In genomic region chr15:90885432-90886290, GRCh38 we compare ENCODE assay signal across 8 cellular contexts. TPM values are rescaled to one million over a fixed set of nuclear protein-coding genes. Genes with fewer than 3 reads are reported as not detected.
A peak's percentile ranks its signal among the peaks of the same experiment; 100 is the strongest.
DNase-seq lines count a peak whose midpoint lies in the region; ATAC-seq and TF ChIP-seq lines count a peak whose summit lies in the region.

No MANE protein-coding gene starts in this region.

- H3K4me3 ChIP-seq in HCT116 (replicated peaks in 1 of 2; ENCODE audit: low read depth in 1 of 2, low read length in 2 of 2): no peak overlapping the region
- no peak overlapping the region for H3K4me3 ChIP-seq in effector memory CD4-positive, alpha-beta T cell (ENCODE audit: insufficient read depth, low read depth, low read length, poor library complexity, severe bottlenecking)
- peak overlapping the region; percentile 67 for H3K4me3 ChIP-seq in mononuclear cell (ENCODE audit: low read length)

- H3K4me2 ChIP-seq in HCT116 (ENCODE audit: low read length): no peak overlapping the region

- peak; percentile 84 for ATAC-seq in HCT116

- H3K27me3 ChIP-seq in HCT116 (ENCODE audit: insufficient read depth, low read length) (no peaks in the 10 kb centered on the region), mononuclear cell (ENCODE audit: insufficient read depth, low read length) (no peaks in the 10 kb centered on the region)
- H3K27me3 ChIP-seq in effector memory CD4-positive, alpha-beta T cell (replicated peaks; ENCODE audit: control insufficient read depth, insufficient read depth, low read length, poor library complexity, severe bottlenecking): no peaks in the 10 kb centered on the region

- peak; percentile 95 to 100 (median 98) for TF ChIP-seq CTCF in HCT116 (IDR thresholded peaks at IDR 0.05 in 2 of 3, conservative IDR thresholded peaks at IDR 0.05 in 1 of 3; ENCODE audit: borderline replicate concordance in 1 of 3, insufficient read depth in 1 of 3, low read depth in 2 of 3, low read length in 2 of 3)

- no peak overlapping the region for H2AFZ ChIP-seq in HCT116 (ENCODE audit: low read depth, low read length, poor library complexity, severe bottlenecking)

- H3K9me2 ChIP-seq in HCT116 (ENCODE audit: insufficient read depth): no peaks in the 10 kb centered on the region

- no peaks in the 10 kb centered on the region for H3K79me2 ChIP-seq in HCT116 (ENCODE audit: insufficient read depth, low read length)

- H3K27ac ChIP-seq in HCT116 (ENCODE audit: low read depth, low read length): no peak overlapping the region
- H3K27ac ChIP-seq in effector memory CD4-positive, alpha-beta T cell (ENCODE audit: insufficient read depth, low read length, poor library complexity, severe bottlenecking): no peak overlapping the region

- RAD21 ChIA-PET in HCT116 (lab: Charles Lee; ENCODE audit: low non-redundant PET in 1 of 2, low total read pairs in 2 of 2, uncharacterized antibody in 2 of 2, unreplicated experiment in 2 of 2): interaction anchor here (0.6 to 2.2 kb wide), 6 partner anchors 12 to 566 kb away, joined by 3 to 8 read pairs (median 4); no protein-coding TSS in a partner anchor

- POLR2A ChIA-PET in HCT116 (lab: Charles Lee): interaction anchor here (0.6 to 0.8 kb wide), 2 partner anchors 47 to 498 kb away, joined by 3 to 4 read pairs; partner anchors contain the start of genes HDDC3 and IQGAP1

- no peaks in the 10 kb centered on the region for H4K20me1 ChIP-seq in HCT116 (ENCODE audit: insufficient read depth)

- intact Hi-C loops in HCT116 (cut with micrococcal nuclease): loop anchor here (1.0 to 5.0 kb wide), 4 partner anchors 237 to 592 kb away; no protein-coding TSS in a partner anchor

- no peaks in the 10 kb centered on the region; a peak in 1 of 4 replicates for H3K36me3 ChIP-seq in HCT116 (ENCODE audit: control insufficient read depth in 1 of 2, insufficient read depth in 2 of 2, low read length in 2 of 2)
- H3K36me3 ChIP-seq in effector memory CD4-positive, alpha-beta T cell (ENCODE audit: control insufficient read depth, insufficient read depth, low read length): peaks cover 13% of the 10 kb centered on the region

- H3K9ac ChIP-seq in HCT116 (ENCODE audit: low read length): no peak overlapping the region

- TF ChIP-seq RAD21 in HCT116 (IDR thresholded peaks at IDR 0.05; ENCODE audit: low read depth): peak; percentile 99

- H3K4me1 ChIP-seq in HCT116 (ENCODE audit: control insufficient read depth in 1 of 2, insufficient read depth in 2 of 2, low read length in 2 of 2) (peaks cover 0 to 3% of the 10 kb centered on the region in 2 experiments; a peak in 1 of 4 replicates), mononuclear cell (ENCODE audit: insufficient read depth, low read length) (peaks cover 43% of the 10 kb centered on the region)
- no peaks in the 10 kb centered on the region for H3K4me1 ChIP-seq in effector memory CD4-positive, alpha-beta T cell (ENCODE audit: control insufficient read depth, insufficient read depth, low read length, poor library complexity, severe bottlenecking)

- DNase-seq in DMS53 treated with DMSO at 0.1 percent for 48 hours (lab: John Stamatoyannopoulos, UW; ENCODE audit: unreplicated experiment): peak; percentile 15
- DNase-seq in HCT116 (ENCODE audit: low read depth, low spot score): no peak
- peak; percentile 89 for DNase-seq in NOMO-1 treated with DMSO at 0.1 percent for 48 hours (lab: John Stamatoyannopoulos, UW; ENCODE audit: unreplicated experiment)
- peak; percentile 50 to 64 for DNase-seq in activated CD8-positive, alpha-beta memory T cell treated with anti-CD3 and anti-CD28 coated beads for 4 hours (ENCODE audit: low read depth in 2 of 2)
- DNase-seq in effector memory CD4-positive, alpha-beta T cell: peak; percentile 49 to 65 (median 52)
- peak; percentile 72 for DNase-seq in stimulated activated CD8-positive, alpha-beta memory T cell treated with anti-CD3 and anti-CD28 coated beads, Interleukin-4, amount 100 ng/mL, for 24 hours (ENCODE audit: low read depth)
- no peak for DNase-seq in HPDE6-E6E7 (ENCODE audit: extremely low spot score)

- H3K9me3 ChIP-seq in HCT116 (ENCODE audit: control insufficient read depth in 1 of 2, insufficient read depth in 1 of 2, low read depth in 1 of 2, low read length in 2 of 2) (no peaks in the 10 kb centered on the region), mononuclear cell (ENCODE audit: low read depth, low read length) (no peaks in the 10 kb centered on the region)
- H3K9me3 ChIP-seq in effector memory CD4-positive, alpha-beta T cell (ENCODE audit: control insufficient read depth, low read length): no peaks in the 10 kb centered on the region

- CTCF ChIA-PET in HCT116 (lab: Charles Lee): interaction anchor here (0.6 to 2.8 kb wide), 18 partner anchors 14 to 592 kb away, joined by 3 to 26 read pairs (median 4); partner anchors contain the start of genes BLM, FURIN, HDDC3 and UNC45A

- TF ChIP-seq POLR2A in HCT116 (IDR thresholded peaks at IDR 0.05; ENCODE audit: borderline replicate concordance, extremely low read depth, insufficient read depth, insufficient read length): no peak

- BruUV-seq in HCT116 (replicated peaks; lab: Mats Ljungman, UMichigan): no TSS peak

TF ChIP-seq in HCT116, 20 proteins besides CTCF, POLR2A, EP300 and RAD21:
- TF ChIP-seq ATF3 (IDR thresholded peaks at IDR 0.05) (no peak), EGR1 (IDR thresholded peaks at IDR 0.05; ENCODE audit: low read depth) (no peak), CEBPB (IDR thresholded peaks at IDR 0.05; ENCODE audit: low read depth) (no peak), ZNF274 (IDR thresholded peaks at IDR 0.05; ENCODE audit: low read depth, low read length) (no peak), JUND (IDR thresholded peaks at IDR 0.05) (no peak), EZH2phosphoT487 (IDR thresholded peaks at IDR 0.05; ENCODE audit: borderline replicate concordance) (no peak)

RNA-seq across cellular contexts. Expression of gene FES, which starts 1.4 kb away (rescaled TPM):
- total RNA-seq in HCT116 (2021; ENCODE audit: unreplicated experiment) (5.3 TPM), mononuclear cell (27.9 TPM)
- polyA plus RNA-seq in HCT116 (2012): 5.6 and 6.2 TPM in 2 replicates

RNA-seq across cellular contexts. Expression of gene FURIN, which starts 17.3 kb away (rescaled TPM):
- 42.0 TPM for total RNA-seq in HCT116 (2021; ENCODE audit: unreplicated experiment)
- polyA plus RNA-seq in HCT116 (2012): 44.6 and 49.9 TPM in 2 replicates
- total RNA-seq in mononuclear cell: 66.7 TPM

RNA-seq across cellular contexts. Expression of gene MAN2A2, which starts 17.4 kb away (rescaled TPM):
- total RNA-seq in HCT116 (2021; ENCODE audit: unreplicated experiment) (44.9 TPM), mononuclear cell (38.8 TPM)
- 36.8 and 54.6 TPM in 2 replicates for polyA plus RNA-seq in HCT116 (2012)

RNA-seq across cellular contexts. Expression of gene HDDC3, which starts 46.7 kb away (rescaled TPM):
- total RNA-seq in HCT116 (2021; ENCODE audit: unreplicated experiment): 20.4 TPM
- polyA plus RNA-seq in HCT116 (2012): 15.2 and 18.2 TPM in 2 replicates
- total RNA-seq in mononuclear cell: 5.0 TPM

RNA-seq across cellular contexts. Expression of gene UNC45A, which starts 49.4 kb away (rescaled TPM):
- 95.4 TPM for total RNA-seq in HCT116 (2021; ENCODE audit: unreplicated experiment)
- 106 and 123 TPM in 2 replicates for polyA plus RNA-seq in HCT116 (2012)
- 14.4 TPM for total RNA-seq in mononuclear cell

Comparison
In these comparisons a context has a peak if more than half of its experiments do, and no peak if none do; other contexts are left out.
1. DNase-seq: peak in DMS53 treated with DMSO at 0.1 percent for 48 hours (single experiment), NOMO-1 treated with DMSO at 0.1 percent for 48 hours (single experiment), activated CD8-positive, alpha-beta memory T cell treated with anti-CD3 and anti-CD28 coated beads for 4 hours (2 of 2), effector memory CD4-positive, alpha-beta T cell (3 of 3) and stimulated activated CD8-positive, alpha-beta memory T cell treated with anti-CD3 and anti-CD28 coated beads, Interleukin-4, amount 100 ng/mL, for 24 hours (single experiment); none in HCT116 (single experiment) and HPDE6-E6E7 (single experiment).